ENCODE assay signal across 7 cellular contexts in the genomic region with DNA sequence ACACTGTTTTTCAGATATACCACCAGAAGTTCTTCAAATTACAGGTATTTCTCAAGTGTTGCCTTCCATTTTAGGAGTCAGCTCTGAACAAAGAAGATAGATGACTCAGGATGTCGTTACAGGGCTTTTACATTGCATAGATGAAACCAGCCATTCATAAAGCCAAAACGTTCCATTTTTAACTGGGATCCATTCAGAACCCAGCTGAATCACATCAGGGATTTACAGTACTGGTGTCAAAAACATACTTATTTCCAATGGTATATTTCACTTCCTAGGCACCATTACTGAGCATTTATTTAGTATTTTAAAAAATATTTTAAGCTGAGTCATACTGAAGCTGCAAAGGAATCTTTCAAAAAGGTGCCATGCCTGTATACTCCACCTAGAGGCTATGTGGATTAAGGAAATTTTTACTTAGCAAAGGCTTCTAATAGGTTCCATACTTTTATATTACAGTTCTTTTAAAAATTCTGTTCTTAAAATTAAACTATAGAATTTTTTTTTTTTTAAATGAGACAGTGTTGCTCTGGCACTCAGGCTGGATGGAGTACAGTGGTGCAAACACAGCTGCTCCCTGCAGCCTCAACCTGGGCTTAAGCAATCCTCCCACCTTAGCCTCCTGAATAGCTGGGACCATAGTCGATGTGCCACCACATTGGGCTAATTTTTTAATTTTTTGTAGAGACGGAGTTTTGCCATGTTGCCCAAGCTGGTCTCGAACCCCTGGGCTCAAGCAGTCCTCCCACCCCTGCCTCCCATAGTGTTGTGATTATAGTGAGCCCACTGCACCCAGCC. TPM values are rescaled to one million over a fixed set of nuclear protein-coding genes. Genes with fewer than 3 reads are reported as not detected.
DNase-seq lines count a peak whose midpoint lies in the region; ATAC-seq, FAIRE-seq and TF ChIP-seq lines count a peak whose summit lies in the region.

No MANE protein-coding gene starts in this region.

- peak; percentile 31 for ATAC-seq in GM19395 (IDR thresholded peaks at IDR 0.05; ENCODE audit: unreplicated experiment)
- no peak for ATAC-seq in HG02763 (IDR thresholded peaks at IDR 0.05; ENCODE audit: unreplicated experiment)

- no peaks in the 10 kb centered on the region for H3K36me3 Mint-ChIP-seq in IgD-negative memory B cell

- DNase-seq in SJCRH30, result peak in 1 of 2 experiments; percentile 37
- DNase-seq in endothelial cell of umbilical vein (ENCODE audit: low read depth, low spot score), result peak; percentile 76
- DNase-seq in retina, result peak; percentile 33

- TF ChIP-seq POLR2A in endothelial cell of umbilical vein (IDR thresholded peaks at IDR 0.05; ENCODE audit: low read depth, low read length), result peak; percentile 24

- peak overlapping the region; percentile 9 for H3K27ac ChIP-seq in DOHH2 (ENCODE audit: low read depth, low read length)
- peak overlapping the region; percentile 95 for H3K27ac ChIP-seq in SJCRH30
- peak overlapping the region; percentile 91 for H3K27ac ChIP-seq in endothelial cell of umbilical vein (ENCODE audit: insufficient read depth, low read depth, low read length)

- H4K20me1 ChIP-seq in DOHH2 (ENCODE audit: control insufficient read depth, insufficient read depth, low read depth, low read length) (peaks cover 10% of the 10 kb centered on the region; the same call in 1 of the 2 replicates), endothelial cell of umbilical vein (replicated peaks; ENCODE audit: control insufficient read depth, extremely low read depth, insufficient read depth, low read length) (no peaks in the 10 kb centered on the region)

- H3K9me1 ChIP-seq in endothelial cell of umbilical vein (replicated peaks; ENCODE audit: control insufficient read depth, extremely low read depth, insufficient read depth, low read length), result no peaks in the 10 kb centered on the region

- H3K9me3 Mint-ChIP-seq in IgD-negative memory B cell, result no peaks in the 10 kb centered on the region

- peaks cover 96% of the 10 kb centered on the region for H3K79me2 ChIP-seq in DOHH2 (ENCODE audit: control insufficient read depth, low read length)
- peaks cover 79% of the 10 kb centered on the region for H3K79me2 ChIP-seq in endothelial cell of umbilical vein (ENCODE audit: control insufficient read depth, insufficient read depth, low read length)

- CTCF ChIA-PET in endothelial cell of umbilical vein (lab: Charles Lee), result interaction anchor here (0.9 to 2.9 kb wide), 12 partner anchors 11 to 214 kb away, joined by 3 to 16 read pairs (median 4); a partner anchor contains a TSS

- H3K36me3 ChIP-seq in DOHH2 (ENCODE audit: control insufficient read depth, low read length), result peaks cover 65% of the 10 kb centered on the region
- peaks cover 38% of the 10 kb centered on the region for H3K36me3 ChIP-seq in SJCRH30
- peaks cover 0 to under 1% of the 10 kb centered on the region in 2 experiments for H3K36me3 ChIP-seq in endothelial cell of umbilical vein (ENCODE audit: control insufficient read depth in 2 of 2, extremely low read depth in 1 of 2, insufficient read depth in 2 of 2, low read length in 2 of 2)

- H3K4me3 ChIP-seq in DOHH2 (ENCODE audit: low read length), result peak overlapping the region; percentile 93
- H3K4me3 ChIP-seq in SJCRH30, result peak overlapping the region; percentile 96
- H3K4me3 ChIP-seq in endothelial cell of umbilical vein (replicated peaks in 1 of 3; ENCODE audit: insufficient read depth in 1 of 3, low read depth in 1 of 3, low read length in 3 of 3), result peak overlapping the region in 2 of 3 experiments; percentile 8 to 99

- no peaks in the 10 kb centered on the region for H3K27me3 Mint-ChIP-seq in IgD-negative memory B cell

- no peaks in the 10 kb centered on the region for H3K9me2 ChIP-seq in DOHH2 (replicated peaks; ENCODE audit: control insufficient read depth, low read length)

- TF ChIP-seq CTCF in DOHH2 (IDR thresholded peaks at IDR 0.05; ENCODE audit: low read depth, low read length, poor library complexity, severe bottlenecking) (peak; percentile 19), endothelial cell of umbilical vein (IDR thresholded peaks at IDR 0.05; ENCODE audit: extremely low read depth in 1 of 2, insufficient read depth in 1 of 2, low read depth in 1 of 2, low read length in 2 of 2) (peak; percentile 27 to 38)

- H2AFZ ChIP-seq in endothelial cell of umbilical vein (ENCODE audit: low read depth, low read length), result peak overlapping the region; percentile 28

- H3K27ac Mint-ChIP-seq in IgD-negative memory B cell, result peak overlapping the region; percentile 40 to 88 (median 83)

- peak overlapping the region; percentile 16 to 88 (median 82) for H3K4me3 Mint-ChIP-seq in IgD-negative memory B cell

- H3K4me1 Mint-ChIP-seq in IgD-negative memory B cell, result peaks cover 44 to 52% (median 51%) of the 10 kb centered on the region in 3 donors

- intact Hi-C loops in endothelial cell of umbilical vein (cut with micrococcal nuclease), result loop anchor here (1.0 to 10.0 kb wide), 3 partner anchors 187 to 1402 kb away; no protein-coding TSS in a partner anchor

- peaks cover 16% of the 10 kb centered on the region for H3F3A ChIP-seq in DOHH2 (ENCODE audit: control insufficient read depth, insufficient read depth)

- no TSS peak for BruUV-seq in endothelial cell of umbilical vein (replicated peaks; lab: Mats Ljungman, UMichigan)

- H3K4me1 ChIP-seq in DOHH2 (ENCODE audit: control insufficient read depth, low read length), result peaks cover 55% of the 10 kb centered on the region
- H3K4me1 ChIP-seq in SJCRH30, result peaks cover 14% of the 10 kb centered on the region
- peaks cover 18% of the 10 kb centered on the region for H3K4me1 ChIP-seq in endothelial cell of umbilical vein (ENCODE audit: control insufficient read depth, extremely low read depth, insufficient read depth, low read length)

- dilution Hi-C loops in endothelial cell of umbilical vein (cut with MboI; ENCODE audit: extremely low pct_ligation_motif_present, low sequenced_read_pairs), result no loop called here

- H3K4me2 ChIP-seq in DOHH2 (ENCODE audit: low read length), result peak overlapping the region; percentile 60
- H3K4me2 ChIP-seq in endothelial cell of umbilical vein (ENCODE audit: insufficient read depth, low read length), result peak overlapping the region; percentile 77

- peak overlapping the region; percentile 96 for H3K9ac ChIP-seq in endothelial cell of umbilical vein (replicated peaks; ENCODE audit: extremely low read depth, insufficient read depth, low read length)

- H3K9me3 ChIP-seq in DOHH2 (ENCODE audit: control insufficient read depth, insufficient read depth, low read length) (no peaks in the 10 kb centered on the region), SJCRH30 (replicated peaks) (no peaks in the 10 kb centered on the region), endothelial cell of umbilical vein (replicated peaks; ENCODE audit: control insufficient read depth, insufficient read depth, low read length) (no peaks in the 10 kb centered on the region)

- peak; percentile 38 for FAIRE-seq in endothelial cell of umbilical vein (lab: Jason Lieb, UNC)

- POLR2A ChIA-PET in endothelial cell of umbilical vein (lab: Charles Lee), result no interaction called here

- H3K27me3 ChIP-seq in DOHH2 (ENCODE audit: control insufficient read depth, low read length) (no peaks in the 10 kb centered on the region), SJCRH30 (no peaks in the 10 kb centered on the region), endothelial cell of umbilical vein (ENCODE audit: control insufficient read depth in 2 of 2, insufficient read depth in 2 of 2, low read length in 2 of 2) (no peaks in the 10 kb centered on the region)

TF ChIP-seq in endothelial cell of umbilical vein, 7 proteins besides CTCF, POLR2A, EP300 and RAD21:
- TF ChIP-seq FOS (IDR thresholded peaks at IDR 0.05; ENCODE audit: borderline replicate concordance, insufficient read depth, low read length) (peak; percentile 58), MYC (IDR thresholded peaks at IDR 0.05; ENCODE audit: low read depth, low read length) (no peak)

RNA-seq across cellular contexts. Expression of a gene that starts 2.6 kb away (rescaled TPM):
- polyA plus RNA-seq in IgD-negative memory B cell, result 46.2 TPM
- total RNA-seq in SJCRH30 (2014; rRNA removed; shearing (Covaris generic)), result 27.4 and 29.7 TPM in 2 replicates
- 38.4 TPM in 2 replicates for total RNA-seq in endothelial cell of umbilical vein
- polyA plus RNA-seq in endothelial cell of umbilical vein, result 8.8 and 17.6 TPM in 2 replicates
- 14.5 and 14.6 TPM in 2 replicates for polyA plus RNA-seq in endothelial cell of umbilical vein (2011; cell fraction: cytosol; rRNA removed)
- 10.6 and 11.1 TPM in 2 replicates for polyA plus RNA-seq in endothelial cell of umbilical vein (2011; cell fraction: nucleus; rRNA removed)
- 18.4 and 33.7 TPM in 2 replicates for polyA plus RNA-seq in endothelial cell of umbilical vein (2012)
- polyA minus RNA-seq in endothelial cell of umbilical vein, result 11.0 and 12.2 TPM in 2 replicates
- 10.2 TPM for polyA minus RNA-seq in endothelial cell of umbilical vein (2011; cell fraction: cytosol; rRNA and poly(A)+ RNA removed)
- 10.8 and 20.0 TPM in 2 replicates for polyA minus RNA-seq in endothelial cell of umbilical vein (2011; cell fraction: nucleus; rRNA and poly(A)+ RNA removed)

RNA-seq across cellular contexts. Expression of a gene that starts 38.4 kb away (rescaled TPM):
- polyA plus RNA-seq in IgD-negative memory B cell (31.6 TPM), endothelial cell of umbilical vein (1.3 and 2.0 TPM in 2 replicates)
- 16.1 and 18.1 TPM in 2 replicates for total RNA-seq in SJCRH30 (2014; rRNA removed; shearing (Covaris generic))
- 14.1 and 14.6 TPM in 2 replicates for total RNA-seq in endothelial cell of umbilical vein
- 2.7 and 2.8 TPM in 2 replicates for polyA plus RNA-seq in endothelial cell of umbilical vein (2011; cell fraction: cytosol; rRNA removed)
- polyA plus RNA-seq in endothelial cell of umbilical vein (2011; cell fraction: nucleus; rRNA removed), result 11.2 and 12.9 TPM in 2 replicates
- polyA plus RNA-seq in endothelial cell of umbilical vein (2012), result 6.9 and 9.5 TPM in 2 replicates
- polyA minus RNA-seq in endothelial cell of umbilical vein, result 14.3 and 15.0 TPM in 2 replicates
- polyA minus RNA-seq in endothelial cell of umbilical vein (2011; cell fraction: cytosol; rRNA and poly(A)+ RNA removed), result 3.3 TPM
- 37.2 and 39.8 TPM in 2 replicates for polyA minus RNA-seq in endothelial cell of umbilical vein (2011; cell fraction: nucleus; rRNA and poly(A)+ RNA removed)

Comparison
In these comparisons a context has a peak if more than half of its experiments do, and no peak if none do; other contexts are left out.
1. H3K27ac ChIP-seq: peak in every context shown above with its lines; median percentile 95 in SJCRH30; 91 in endothelial cell of umbilical vein; 9 in DOHH2.